In genomic region chr2:142483653-142484052, GRCh38 we compare ENCODE assay signal across 11 cellular contexts.
"Had no signal": no experiment of that assay in that cellular context is flagged by ENCODE, and none has a peak within 500 bp of the region (broad histone marks: within the 10 kb centered on the region; RNA-seq: fewer than 3 reads in every experiment).

No MANE protein-coding gene starts in this region.

- H3K9me3 ChIP-seq: HAP-1 had no signal

- H2AFZ ChIP-seq: GM23248, GM23338 had no signal

- H3K4me1 ChIP-seq: HAP-1 had no signal

- FAIRE-seq: H1, H54 had no signal

- DNase-seq: GM23248, GOT3, H7, H9, HCEC 1CT, HFFc6 had no signal

- ATAC-seq: GM23338, HCT116 had no signal

- H3K4me3 ChIP-seq: GM23248, GM23338, HAP-1 had no signal

- H3K27ac ChIP-seq: GM23248 had no signal

- H3K36me3 ChIP-seq: HAP-1 had no signal

- H3K9ac ChIP-seq: GM23248 had no signal

- H3K4me2 ChIP-seq: GM23338 had no signal
